9 cellular contexts compared by ENCODE assay signal in the genomic region with DNA sequence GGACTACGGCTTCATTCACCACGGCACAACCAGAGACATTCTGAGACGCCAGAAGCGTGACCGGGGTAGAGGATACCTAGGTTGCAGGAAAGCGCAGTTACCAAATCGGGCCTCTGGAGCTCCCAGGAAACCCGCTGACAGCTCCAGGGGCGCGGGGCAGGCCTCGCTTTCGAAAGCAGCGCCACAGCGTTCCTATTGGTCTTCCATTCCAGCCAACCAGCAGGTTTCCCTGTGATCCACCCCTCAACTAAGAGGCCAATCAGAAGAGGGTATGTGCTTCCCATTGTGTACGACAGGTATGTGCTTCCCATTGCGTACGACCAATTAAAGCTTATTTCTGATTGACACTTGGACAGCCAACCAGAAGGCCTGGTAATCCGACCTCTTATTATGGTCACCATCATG. TPM values are rescaled to one million over a fixed set of nuclear protein-coding genes. Genes with fewer than 3 reads are reported as not detected.
A peak's percentile ranks its signal among the peaks of the same experiment; 100 is the strongest.
DNase-seq lines count a peak whose midpoint lies in the region; ATAC-seq and TF ChIP-seq lines count a peak whose summit lies in the region.
"Had no signal": no experiment of that assay in that cellular context is flagged by ENCODE, and none has a peak within 500 bp of the region (broad histone marks: within the 10 kb centered on the region; RNA-seq: fewer than 3 reads in every experiment).

No MANE protein-coding gene starts in this region.

- no peak overlapping the region for H3K4me3 Mint-ChIP-seq in activated CD8-positive, alpha-beta T cell treated with anti-CD3 and anti-CD28 coated beads, Interleukin-2, amount 10 ng/mL, durations not matched to agents 7 days and 5 days

- peaks cover 17% of the 10 kb centered on the region for H3K36me3 Mint-ChIP-seq in activated CD8-positive, alpha-beta T cell treated with anti-CD3 and anti-CD28 coated beads, Interleukin-2, amount 10 ng/mL, durations not matched to agents 7 days and 5 days (ENCODE audit: low read depth)

- no peak overlapping the region for H3K27ac Mint-ChIP-seq in activated CD8-positive, alpha-beta T cell treated with anti-CD3 and anti-CD28 coated beads, Interleukin-2, amount 10 ng/mL, durations not matched to agents 7 days and 5 days

- H3K4me1 Mint-ChIP-seq in activated CD8-positive, alpha-beta T cell treated with anti-CD3 and anti-CD28 coated beads, Interleukin-2, amount 10 ng/mL, durations not matched to agents 7 days and 5 days (ENCODE audit: low read depth): peaks cover 23% of the 10 kb centered on the region

- no peaks in the 10 kb centered on the region for H3K9me3 Mint-ChIP-seq in activated CD8-positive, alpha-beta T cell treated with anti-CD3 and anti-CD28 coated beads, Interleukin-2, amount 10 ng/mL, durations not matched to agents 7 days and 5 days (ENCODE audit: insufficient read depth)

- POLR2A ChIA-PET in activated CD8-positive, alpha-beta T cell treated with anti-CD3 and anti-CD28 coated beads, Interleukin-2, amount 10 ng/mL, durations not matched to agents 7 days and 5 days (lab: Charles Lee): no interaction called here

- CTCF ChIA-PET in activated CD8-positive, alpha-beta T cell treated with anti-CD3 and anti-CD28 coated beads, Interleukin-2, amount 10 ng/mL, durations not matched to agents 7 days and 5 days (lab: Charles Lee): no interaction called here

- peak; percentile 93 for ATAC-seq in GM21447 (IDR thresholded peaks at IDR 0.05; ENCODE audit: unreplicated experiment)
- peak; percentile 81 for ATAC-seq in HG03565 (IDR thresholded peaks at IDR 0.05; ENCODE audit: unreplicated experiment)
- no peak for ATAC-seq in activated CD8-positive, alpha-beta T cell treated with anti-CD3 and anti-CD28 coated beads, Interleukin-2, amount 10 ng/mL, durations not matched to agents 7 days and 5 days
- ATAC-seq in HG03354 (IDR thresholded peaks at IDR 0.05; ENCODE audit: poor library complexity, severe bottlenecking, unreplicated experiment): no peak

- peak; percentile 40 for TF ChIP-seq POLR2A in erythroblast (IDR thresholded peaks at IDR 0.05; ENCODE audit: low read length)

- no peaks in the 10 kb centered on the region for H3K27me3 Mint-ChIP-seq in activated CD8-positive, alpha-beta T cell treated with anti-CD3 and anti-CD28 coated beads, Interleukin-2, amount 10 ng/mL, durations not matched to agents 7 days and 5 days (ENCODE audit: low read depth)

- peak; percentile 62 to 72 for DNase-seq in erythroblast (lab: John Stamatoyannopoulos, UW)
- DNase-seq in renal cortical epithelial cell (ENCODE audit: low read depth): peak; percentile 9
- no peak for DNase-seq in activated CD8-positive, alpha-beta T cell treated with anti-CD3 and anti-CD28 coated beads, Interleukin-2, amount 10 ng/mL, durations not matched to agents 7 days and 5 days
- no peak for DNase-seq in globus pallidus (ENCODE audit: low spot score)
- DNase-seq: activated CD8-positive, alpha-beta memory T cell treated with anti-CD3 and anti-CD28 coated beads, Interleukin-2, amount 50 U/mL, for 4 hours had no signal

RNA-seq across cellular contexts. Expression of a gene that starts 14.9 kb away (rescaled TPM):
- total RNA-seq in renal cortical epithelial cell: 66.9 and 76.5 TPM in 2 replicates
- 10 to 100 TPM; 38.9 to 46.9 TPM for total RNA-seq in activated CD8-positive, alpha-beta T cell treated with anti-CD3 and anti-CD28 coated beads, Interleukin-2, amount 10 ng/mL, durations not matched to agents 7 days and 5 days

RNA-seq across cellular contexts. Expression of a gene that starts 42.4 kb away (rescaled TPM):
- total RNA-seq in renal cortical epithelial cell: 3.8 and 6.5 TPM in 2 replicates
- total RNA-seq in activated CD8-positive, alpha-beta T cell treated with anti-CD3 and anti-CD28 coated beads, Interleukin-2, amount 10 ng/mL, durations not matched to agents 7 days and 5 days: 10 to 100 TPM; 12.7 to 14.2 TPM

RNA-seq across cellular contexts. Expression of a gene that starts 53.3 kb away (rescaled TPM):
- not detected in 2 replicates for total RNA-seq in renal cortical epithelial cell
- 10 to 100 TPM; 12.7 to 17.6 TPM for total RNA-seq in activated CD8-positive, alpha-beta T cell treated with anti-CD3 and anti-CD28 coated beads, Interleukin-2, amount 10 ng/mL, durations not matched to agents 7 days and 5 days
- total RNA-seq: myocyte had no signal

RNA-seq across cellular contexts. Expression of a gene that starts 58.2 kb away (rescaled TPM):
- total RNA-seq in renal cortical epithelial cell: not detected in 2 replicates
- total RNA-seq in activated CD8-positive, alpha-beta T cell treated with anti-CD3 and anti-CD28 coated beads, Interleukin-2, amount 10 ng/mL, durations not matched to agents 7 days and 5 days: 100 to 1,000 TPM; 348 to 351 TPM

Comparison
In these comparisons a context has a peak if more than half of its experiments do, and no peak if none do; other contexts are left out.
1. ATAC-seq: peak in GM21447 (single experiment) and HG03565 (single experiment); none in activated CD8-positive, alpha-beta T cell treated with anti-CD3 and anti-CD28 coated beads, Interleukin-2, amount 10 ng/mL, durations not matched to agents 7 days and 5 days (single experiment) and HG03354 (single experiment).
2. DNase-seq: peak in erythroblast (2 of 2) and renal cortical epithelial cell (single experiment); none in activated CD8-positive, alpha-beta T cell treated with anti-CD3 and anti-CD28 coated beads, Interleukin-2, amount 10 ng/mL, durations not matched to agents 7 days and 5 days (single experiment) and globus pallidus (single experiment).
3. RNA of a gene that starts 53.3 kb away (total RNA-seq): 12.7 to 17.6 TPM in activated CD8-positive, alpha-beta T cell treated with anti-CD3 and anti-CD28 coated beads, Interleukin-2, amount 10 ng/mL, durations not matched to agents 7 days and 5 days; not detected in renal cortical epithelial cell; every median in the first group is over 10 times any median in the second.